ENCODE assay signal across 10 cellular contexts in the genomic region with DNA sequence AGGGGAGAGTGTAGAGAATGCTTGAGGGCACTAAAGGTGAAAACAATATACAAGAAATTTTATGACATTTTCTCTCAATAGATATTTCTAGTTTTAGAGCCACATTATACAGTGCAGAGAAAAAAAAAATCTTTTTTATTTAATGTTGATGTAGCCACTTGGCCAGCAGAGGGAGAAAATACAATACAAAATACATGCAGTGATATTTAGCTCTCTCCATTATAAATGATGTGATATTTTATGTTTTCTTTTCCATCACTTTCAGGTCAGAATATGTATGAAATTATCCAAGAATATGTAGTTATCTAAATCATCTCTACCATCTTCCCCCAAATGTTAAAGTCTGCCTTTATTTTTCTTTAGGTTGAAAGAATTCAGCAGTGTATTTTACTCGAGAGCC.
DNase-seq lines count a peak whose midpoint lies in the region; ATAC-seq and TF ChIP-seq lines count a peak whose summit lies in the region.
"Had no signal": no experiment of that assay in that cellular context is flagged by ENCODE, and none has a peak within 500 bp of the region (broad histone marks: within the 10 kb centered on the region; RNA-seq: fewer than 3 reads in every experiment).

No MANE protein-coding gene starts in this region.

- ATAC-seq in naive thymus-derived CD4-positive, alpha-beta T cell: no peak
- ATAC-seq: naive thymus-derived CD8-positive, alpha-beta T cell had no signal

- CTCF ChIA-PET in MCF 10A (lab: Yijun Ruan, JAX): interaction anchor here (0.5 to 5.2 kb wide), 17 partner anchors 9 to 804 kb away, joined by 3 to 40 read pairs (median 4); no protein-coding TSS in a partner anchor
- CTCF ChIA-PET in naive thymus-derived CD4-positive, alpha-beta T cell (lab: Charles Lee): no interaction called here

- H2AFZ ChIP-seq in neuronal stem cell (ENCODE audit: low read length): peak overlapping the region; percentile 54

- POLR2A ChIA-PET in MCF 10A (lab: Yijun Ruan, JAX): interaction anchor here (0.7 to 1.0 kb wide), 2 partner anchors 714 to 806 kb away, joined by 3 read pairs; no protein-coding TSS in a partner anchor
- POLR2A ChIA-PET in naive thymus-derived CD4-positive, alpha-beta T cell (lab: Charles Lee): no interaction called here

- no peaks in the 10 kb centered on the region for H3K27me3 ChIP-seq in neuronal stem cell (ENCODE audit: control insufficient read depth in 3 of 3, insufficient read depth in 3 of 3, low read depth in 1 of 3, low read length in 3 of 3)
- H3K27me3 ChIP-seq in naive thymus-derived CD4-positive, alpha-beta T cell (ENCODE audit: control insufficient read depth in 2 of 2, insufficient read depth in 2 of 2, low read length in 2 of 2): no peaks in the 10 kb centered on the region

- peaks cover 22% of the 10 kb centered on the region for H3K27me3 Mint-ChIP-seq in MCF 10A (ENCODE audit: insufficient read depth, unreplicated experiment)
- H3K27me3 Mint-ChIP-seq in naive thymus-derived CD4-positive, alpha-beta T cell: peaks cover 0 to 3% (median 0%) of the 10 kb centered on the region in 5 donors
- H3K27me3 Mint-ChIP-seq: naive thymus-derived CD8-positive, alpha-beta T cell had no signal

- intact Hi-C loops in MCF 10A (cut with micrococcal nuclease): loop anchor here (1.0 to 10.0 kb wide), 5 partner anchors 433 to 804 kb away; no protein-coding TSS in a partner anchor
- intact Hi-C loops in naive thymus-derived CD4-positive, alpha-beta T cell (cut with micrococcal nuclease): loop anchor here (2.0 to 5.0 kb wide), 3 partner anchors 457 to 804 kb away; no protein-coding TSS in a partner anchor

- DNase-seq in NCI-H2029 treated with DMSO at 0.1 percent for 48 hours (lab: John Stamatoyannopoulos, UW) (peak; percentile 20), NCI-H2029 (lab: John Stamatoyannopoulos, UW) (no peak), NCI-H1417 treated with DMSO at 0.1 percent for 48 hours (lab: John Stamatoyannopoulos, UW) (peak; percentile 20), MCF 10A (ENCODE audit: unreplicated experiment) (no peak), neuronal stem cell (ENCODE audit: low spot score) (no peak), NCI-H1930 (lab: John Stamatoyannopoulos, UW) (no peak), HPDE6-E6E7 (ENCODE audit: extremely low spot score) (no peak)
- DNase-seq in naive thymus-derived CD4-positive, alpha-beta T cell: no peak
- DNase-seq: activated CD4-positive, alpha-beta T cell treated with anti-CD3 and anti-CD28 coated beads for 1 hour; naive thymus-derived CD8-positive, alpha-beta T cell had no signal

- no peak overlapping the region for H2BK120ac ChIP-seq in neuronal stem cell (ENCODE audit: low read depth, low read length)

- H3K9me3 ChIP-seq in neuronal stem cell (replicated peaks in 1 of 2; ENCODE audit: control insufficient read depth in 2 of 2, insufficient read depth in 1 of 2, low read depth in 1 of 2, low read length in 2 of 2): no peaks in the 10 kb centered on the region
- H3K9me3 ChIP-seq in naive thymus-derived CD4-positive, alpha-beta T cell (ENCODE audit: control insufficient read depth in 2 of 3, low read length in 3 of 3): no peaks in the 10 kb centered on the region

- no CpG with 5 or more reads among the region's 1 CpG for WGBS in neuronal stem cell (ENCODE audit: extremely low coverage in 2 of 2, insufficient read length in 2 of 2, insufficient replicate concordance in 1 of 2), 2 donors

- H4K91ac ChIP-seq in neuronal stem cell (ENCODE audit: low read depth, low read length, poor library complexity): no peak overlapping the region

- no peak overlapping the region for H3K4me3 Mint-ChIP-seq in MCF 10A (ENCODE audit: unreplicated experiment)
- H3K4me3 Mint-ChIP-seq in naive thymus-derived CD4-positive, alpha-beta T cell: no peak overlapping the region
- H3K4me3 Mint-ChIP-seq: naive thymus-derived CD8-positive, alpha-beta T cell had no signal

- no peak overlapping the region for H3K4me3 ChIP-seq in neuronal stem cell (ENCODE audit: low read length in 2 of 2)
- H3K4me3 ChIP-seq in naive thymus-derived CD4-positive, alpha-beta T cell (ENCODE audit: low read length): no peak overlapping the region

- H2BK5ac ChIP-seq in neuronal stem cell (ENCODE audit: low read length): no peak overlapping the region

- H3K36me3 ChIP-seq in neuronal stem cell (replicated peaks in 1 of 2; ENCODE audit: control insufficient read depth in 2 of 2, insufficient read depth in 2 of 2, low read length in 2 of 2): no peaks in the 10 kb centered on the region
- H3K36me3 ChIP-seq in naive thymus-derived CD4-positive, alpha-beta T cell (ENCODE audit: control insufficient read depth in 2 of 3, insufficient read depth in 3 of 3, low read length in 3 of 3): no peaks in the 10 kb centered on the region

- peak; percentile 39 for TF ChIP-seq CTCF in MCF 10A (IDR thresholded peaks at IDR 0.05; ENCODE audit: unreplicated experiment)

- no peak overlapping the region for H3K23ac ChIP-seq in neuronal stem cell (ENCODE audit: low read depth, low read length, poor library complexity)

- H3K4me1 ChIP-seq in neuronal stem cell (ENCODE audit: control insufficient read depth in 2 of 2, insufficient read depth in 1 of 2, low read depth in 1 of 2, low read length in 2 of 2): no peaks in the 10 kb centered on the region
- H3K4me1 ChIP-seq in naive thymus-derived CD4-positive, alpha-beta T cell (ENCODE audit: control insufficient read depth in 2 of 2, insufficient read depth in 2 of 2, low read length in 2 of 2): no peaks in the 10 kb centered on the region

- no peaks in the 10 kb centered on the region for H3K79me1 ChIP-seq in neuronal stem cell (ENCODE audit: low read depth, low read length)

- H3K9ac ChIP-seq in neuronal stem cell (ENCODE audit: low read depth, low read length, poor library complexity): no peak overlapping the region

- no peak overlapping the region for H2AK5ac ChIP-seq in neuronal stem cell (ENCODE audit: low read depth, low read length)

- BruUV-seq in MCF 10A (replicated peaks; lab: Mats Ljungman, UMichigan): no TSS peak

- no peak overlapping the region for H3K4ac ChIP-seq in neuronal stem cell (ENCODE audit: low read length)

- H4K8ac ChIP-seq in neuronal stem cell (ENCODE audit: low read depth, low read length): no peak overlapping the region

- H3K27ac Mint-ChIP-seq in MCF 10A (ENCODE audit: low read depth, unreplicated experiment): no peak overlapping the region
- H3K27ac Mint-ChIP-seq in naive thymus-derived CD4-positive, alpha-beta T cell: no peak overlapping the region
- H3K27ac Mint-ChIP-seq: naive thymus-derived CD8-positive, alpha-beta T cell had no signal

- no peaks in the 10 kb centered on the region for H3K36me3 Mint-ChIP-seq in MCF 10A (ENCODE audit: insufficient read depth, unreplicated experiment)
- H3K36me3 Mint-ChIP-seq in naive thymus-derived CD4-positive, alpha-beta T cell: no peaks in the 10 kb centered on the region
- H3K36me3 Mint-ChIP-seq: naive thymus-derived CD8-positive, alpha-beta T cell had no signal

- no peak overlapping the region for H3K4me2 ChIP-seq in neuronal stem cell (ENCODE audit: insufficient read depth, low read length, poor library complexity, severe bottlenecking)

- no peaks in the 10 kb centered on the region for H3K9me3 Mint-ChIP-seq in MCF 10A (ENCODE audit: unreplicated experiment)
- peaks cover 0 to 16% (median 2%) of the 10 kb centered on the region in 11 donors for H3K9me3 Mint-ChIP-seq in naive thymus-derived CD4-positive, alpha-beta T cell

- no peak overlapping the region for H3K14ac ChIP-seq in neuronal stem cell (ENCODE audit: low read length)

- H3K4me1 Mint-ChIP-seq in MCF 10A (ENCODE audit: insufficient read depth, unreplicated experiment): no peaks in the 10 kb centered on the region
- no peaks in the 10 kb centered on the region for H3K4me1 Mint-ChIP-seq in naive thymus-derived CD4-positive, alpha-beta T cell
- H3K4me1 Mint-ChIP-seq: naive thymus-derived CD8-positive, alpha-beta T cell had no signal

- H2BK15ac ChIP-seq in neuronal stem cell (ENCODE audit: low read length): no peak overlapping the region

- no peak overlapping the region for H3K18ac ChIP-seq in neuronal stem cell (ENCODE audit: low read length)

- H3K27ac ChIP-seq in neuronal stem cell (replicated peaks; ENCODE audit: low read length): no peak overlapping the region
- H3K27ac ChIP-seq in naive thymus-derived CD4-positive, alpha-beta T cell (ENCODE audit: low read depth, low read length): no peak overlapping the region

- H2BK12ac ChIP-seq in neuronal stem cell (ENCODE audit: low read length): no peak overlapping the region

Comparison
In these comparisons a context has a peak if more than half of its experiments do, and no peak if none do; other contexts are left out.
1. DNase-seq: peak in NCI-H2029 treated with DMSO at 0.1 percent for 48 hours (single experiment) and NCI-H1417 treated with DMSO at 0.1 percent for 48 hours (single experiment); none in NCI-H2029 (single experiment), MCF 10A (single experiment), neuronal stem cell (single experiment), NCI-H1930 (0 of 2), HPDE6-E6E7 (single experiment) and naive thymus-derived CD4-positive, alpha-beta T cell (0 of 9).